21 cellular contexts compared by ENCODE assay signal in genomic region chr6:32847795-32848194, GRCh38. TPM values are rescaled to one million over a fixed set of nuclear protein-coding genes. Genes with fewer than 3 reads are reported as not detected.
DNase-seq lines count a peak whose midpoint lies in the region; ATAC-seq and TF ChIP-seq lines count a peak whose summit lies in the region.
"Had no signal": no experiment of that assay in that cellular context is flagged by ENCODE, and none has a peak within 500 bp of the region (broad histone marks: within the 10 kb centered on the region; RNA-seq: fewer than 3 reads in every experiment).

No MANE protein-coding gene starts in this region.

- H3K4me3 ChIP-seq in sigmoid colon (no peak overlapping the region), foreskin fibroblast (ENCODE audit: low read depth in 1 of 2, low read length in 2 of 2) (no peak overlapping the region)
- H3K4me3 ChIP-seq: SK-N-MC had no signal

- intact Hi-C loops in sigmoid colon (cut with DNase I), result no loop called here

- no peaks in the 10 kb centered on the region for H3K27me3 ChIP-seq in sigmoid colon

- no peak overlapping the region for H3K27ac ChIP-seq in sigmoid colon
- H3K27ac ChIP-seq: SK-N-MC had no signal

- peaks cover 0 to 33% (median 27%) of the 10 kb centered on the region in 4 donors for H3K4me1 ChIP-seq in sigmoid colon

- TF ChIP-seq CTCF in sigmoid colon (IDR thresholded peaks at IDR 0.05), result no peak
- TF ChIP-seq CTCF in foreskin fibroblast (IDR thresholded peaks at IDR 0.05; ENCODE audit: low read depth, low read length), result no peak

- peaks cover 20 to 64% (median 40%) of the 10 kb centered on the region in 4 donors for H3K36me3 ChIP-seq in sigmoid colon

- no peaks in the 10 kb centered on the region for H3K9me3 Mint-ChIP-seq in activated naive CD8-positive, alpha-beta T cell treated with anti-CD3 and anti-CD28 coated beads, Interleukin-2, amount 50 U/mL, for 24 hours

- H3K4me3 Mint-ChIP-seq in activated naive CD8-positive, alpha-beta T cell treated with anti-CD3 and anti-CD28 coated beads, Interleukin-2, amount 50 U/mL, for 24 hours, result peak overlapping the region; percentile 97

- no peak for TF ChIP-seq EP300 in sigmoid colon (IDR thresholded peaks at IDR 0.05)

- H3K4me1 Mint-ChIP-seq in activated naive CD8-positive, alpha-beta T cell treated with anti-CD3 and anti-CD28 coated beads, Interleukin-2, amount 50 U/mL, for 24 hours, result peaks cover 67% of the 10 kb centered on the region

- peak overlapping the region; percentile 98 for H3K27ac Mint-ChIP-seq in activated naive CD8-positive, alpha-beta T cell treated with anti-CD3 and anti-CD28 coated beads, Interleukin-2, amount 50 U/mL, for 24 hours

- no peaks in the 10 kb centered on the region for H3K9me3 ChIP-seq in sigmoid colon

- DNase-seq in activated CD8-positive, alpha-beta memory T cell treated with anti-CD3 and anti-CD28 coated beads, Interleukin-2, amount 50 U/mL, for 48 hours, result peak; percentile 54
- DNase-seq in activated CD8-positive, alpha-beta memory T cell treated with anti-CD3 and anti-CD28 coated beads for 24 hours, result no peak
- no peak for DNase-seq in activated naive CD8-positive, alpha-beta T cell treated with anti-CD3 and anti-CD28 coated beads, Interleukin-2, amount 50 U/mL, for 24 hours
- DNase-seq in sigmoid colon, result peak; percentile 34
- DNase-seq in foreskin fibroblast, result no peak
- DNase-seq: ACHN, amygdala, cerebellar nuclear complex, DND-41, Kasumi-1, mesenchymal stem cell, NCI-H1105, NCI-H2171, NCI-H82 had no signal

- H3K27me3 Mint-ChIP-seq in activated naive CD8-positive, alpha-beta T cell treated with anti-CD3 and anti-CD28 coated beads, Interleukin-2, amount 50 U/mL, for 24 hours, result no peaks in the 10 kb centered on the region

- ATAC-seq in activated naive CD8-positive, alpha-beta T cell treated with anti-CD3 and anti-CD28 coated beads, Interleukin-2, amount 50 U/mL, for 24 hours, result no peak
- ATAC-seq in GM18519 (IDR thresholded peaks at IDR 0.05; ENCODE audit: low FRiP score, unreplicated experiment) (no peak), GM19328 (IDR thresholded peaks at IDR 0.05; ENCODE audit: unreplicated experiment) (no peak)
- ATAC-seq: Panc1 had no signal

- TF ChIP-seq POLR2A in GM19193 (IDR thresholded peaks at IDR 0.05; ENCODE audit: extremely low read depth, insufficient read depth, insufficient read length) (peak; percentile 30), sigmoid colon (IDR thresholded peaks at IDR 0.05) (no peak)

- peaks cover 85% of the 10 kb centered on the region for H3K36me3 Mint-ChIP-seq in activated naive CD8-positive, alpha-beta T cell treated with anti-CD3 and anti-CD28 coated beads, Interleukin-2, amount 50 U/mL, for 24 hours (ENCODE audit: low read depth)

- WGBS in sigmoid colon, 2 donors, result 91 to 94% methylated on average over 8 of the region's 8 CpGs

RNA-seq across cellular contexts. Expression of gene PSMB8, which starts 3.9 kb away (rescaled TPM):
- 10 to 100 TPM; 34.3 to 45.7 (median 40.7) TPM for total RNA-seq in sigmoid colon
- polyA plus RNA-seq in sigmoid colon, result 100 to 1,000 TPM; 199 to 305 (median 286) TPM
- polyA plus RNA-seq: neural cell had no signal

RNA-seq across cellular contexts. Expression of gene TAP1, which starts 5.7 kb away (rescaled TPM):
- 10 to 100 TPM; 22.5 to 35.0 (median 24.6) TPM for total RNA-seq in sigmoid colon
- polyA plus RNA-seq in sigmoid colon, result 100 to 1,000 TPM in 1 of 3 donors, 10 to 100 TPM in 2; 11.4 to 211 (median 19.2) TPM
- polyA plus RNA-seq: neural cell had no signal

RNA-seq across cellular contexts. Expression of gene PSMB9, which starts 6.2 kb away (rescaled TPM):
- 10 to 100 TPM; 10.2 to 23.2 (median 13.8) TPM for total RNA-seq in sigmoid colon
- polyA plus RNA-seq in sigmoid colon, result 100 to 1,000 TPM in 2 of 3 donors, 10 to 100 TPM in 1; 81.1 to 233 (median 129) TPM
- polyA plus RNA-seq: neural cell had no signal

RNA-seq across cellular contexts. Expression of gene TAP2, which starts 9.3 kb away (rescaled TPM):
- 1 to 10 TPM; 5.9 to 9.2 (median 7.2) TPM for total RNA-seq in sigmoid colon
- polyA plus RNA-seq in sigmoid colon, result 10 to 100 TPM in 1 of 3 donors, 1 to 10 TPM in 2; 2.4 to 54.5 (median 3.0) TPM

RNA-seq across cellular contexts. Expression of gene HLA-DOB, which starts 31.0 kb away (rescaled TPM):
- total RNA-seq in sigmoid colon, result 1 to 10 TPM in 1 of 4 donors, under 1 TPM in 1, not detected in 2; 0.68 to 1.8 TPM
- polyA plus RNA-seq in sigmoid colon, result 10 to 100 TPM in 1 of 3 donors, 1 to 10 TPM in 2; 1.2 to 31.8 (median 1.6) TPM
- total RNA-seq: HT-29 had no signal
- polyA plus RNA-seq: neural cell had no signal

Comparison
In these comparisons a context has a peak if more than half of its experiments do, and no peak if none do; other contexts are left out.
1. DNase-seq: peak in activated CD8-positive, alpha-beta memory T cell treated with anti-CD3 and anti-CD28 coated beads, Interleukin-2, amount 50 U/mL, for 48 hours (single experiment) and sigmoid colon (single experiment); none in activated CD8-positive, alpha-beta memory T cell treated with anti-CD3 and anti-CD28 coated beads for 24 hours (single experiment), activated naive CD8-positive, alpha-beta T cell treated with anti-CD3 and anti-CD28 coated beads, Interleukin-2, amount 50 U/mL, for 24 hours (single experiment) and foreskin fibroblast (0 of 2).